Comparison of ENCODE assay signal across 8 cellular contexts in genomic region chr4:185127021-185127925, GRCh38. TPM values are rescaled to one million over a fixed set of nuclear protein-coding genes. Genes with fewer than 3 reads are reported as not detected.
DNase-seq lines count a peak whose midpoint lies in the region; ATAC-seq and TF ChIP-seq lines count a peak whose summit lies in the region.

No MANE protein-coding gene starts in this region.

- H3K9me3 Mint-ChIP-seq in natural killer cell treated with Interleukin-12 subunit alpha and Interleukin-12 subunit beta and Interleukin-15 and Interleukin-18, amount 100 ng/mL, for 72 hours, result no peaks in the 10 kb centered on the region

- H3K27me3 ChIP-seq in esophagus squamous epithelium, result peaks cover 0 to 42% (median 4%) of the 10 kb centered on the region in 4 donors

- intact Hi-C loops in esophagus squamous epithelium (cut with DNase I), result no loop called here

- H3K36me3 ChIP-seq in esophagus squamous epithelium, result no peaks in the 10 kb centered on the region

- peak; percentile 36 for DNase-seq in GM03348 (ENCODE audit: low spot score)
- DNase-seq in SK-N-DZ (ENCODE audit: low spot score), result peak; percentile 56
- DNase-seq in esophagus squamous epithelium (lab: John Stamatoyannopoulos, UW), result no peak
- no peak for DNase-seq in natural killer cell treated with Interleukin-12 subunit alpha and Interleukin-12 subunit beta and Interleukin-15 and Interleukin-18, amount 100 ng/mL, for 72 hours (ENCODE audit: low spot score)
- DNase-seq in stimulated activated CD4-positive, alpha-beta T cell treated with anti-CD3 and anti-CD28 coated beads, Interleukin-2, amount 100 ng/mL, for 48 hours, result no peak

- no peak for TF ChIP-seq POLR2A in esophagus squamous epithelium (IDR thresholded peaks at IDR 0.05)

- H3K27ac ChIP-seq in esophagus squamous epithelium, result peak overlapping the region in 2 of 4 donors; percentile 14 to 26

- peaks cover 0 to 12% of the 10 kb centered on the region in 2 donors for H3K4me1 Mint-ChIP-seq in natural killer cell treated with Interleukin-12 subunit alpha and Interleukin-12 subunit beta and Interleukin-15 and Interleukin-18, amount 100 ng/mL, for 72 hours (ENCODE audit: low read depth in 2 of 2)

- no peak for TF ChIP-seq CTCF in esophagus squamous epithelium (IDR thresholded peaks at IDR 0.05)

- H3K9me3 ChIP-seq in esophagus squamous epithelium, result no peaks in the 10 kb centered on the region

- ATAC-seq in natural killer cell treated with Interleukin-12 subunit alpha and Interleukin-12 subunit beta and Interleukin-15 and Interleukin-18, amount 100 ng/mL, for 72 hours, result peak; percentile 50 to 58
- ATAC-seq in GM18858 (IDR thresholded peaks at IDR 0.05; ENCODE audit: unreplicated experiment) (no peak), GM18511 (IDR thresholded peaks at IDR 0.05; ENCODE audit: unreplicated experiment) (no peak), GM21515 (IDR thresholded peaks at IDR 0.05; ENCODE audit: unreplicated experiment) (no peak)

- peak overlapping the region; percentile 32 for H3K4me3 Mint-ChIP-seq in natural killer cell treated with Interleukin-12 subunit alpha and Interleukin-12 subunit beta and Interleukin-15 and Interleukin-18, amount 100 ng/mL, for 72 hours

- peaks cover 17 to 23% (median 20%) of the 10 kb centered on the region in 3 donors for H3K4me1 ChIP-seq in esophagus squamous epithelium

- no peak overlapping the region for H3K27ac Mint-ChIP-seq in natural killer cell treated with Interleukin-12 subunit alpha and Interleukin-12 subunit beta and Interleukin-15 and Interleukin-18, amount 100 ng/mL, for 72 hours

- H3K4me3 ChIP-seq in esophagus squamous epithelium, result peak overlapping the region; percentile 44 to 77 (median 58)

- H3K27me3 Mint-ChIP-seq in natural killer cell treated with Interleukin-12 subunit alpha and Interleukin-12 subunit beta and Interleukin-15 and Interleukin-18, amount 100 ng/mL, for 72 hours, result peaks cover 26 to 39% of the 10 kb centered on the region in 2 donors

- 15 to 40% methylated on average over 9 to 17 of the region's 64 CpGs for WGBS in esophagus squamous epithelium, 2 donors

- H3K36me3 Mint-ChIP-seq in natural killer cell treated with Interleukin-12 subunit alpha and Interleukin-12 subunit beta and Interleukin-15 and Interleukin-18, amount 100 ng/mL, for 72 hours, result no peaks in the 10 kb centered on the region

RNA-seq across cellular contexts. Expression of gene SLC25A4, which starts 15.8 kb away (rescaled TPM):
- 31.0 and 36.9 TPM in 2 replicates for polyA plus RNA-seq in SK-N-DZ (2014; cell fraction: cytosol; rRNA removed)
- polyA plus RNA-seq in SK-N-DZ (2014; cell fraction: nucleus; rRNA removed), result 34.7 and 42.4 TPM in 2 replicates
- 10 to 100 TPM; 12.4 to 24.0 (median 16.3) TPM for total RNA-seq in esophagus squamous epithelium
- 10 to 100 TPM in 1 of 2 donors, 1 to 10 TPM in 1; 9.7 to 13.6 TPM for total RNA-seq in natural killer cell treated with Interleukin-12 subunit alpha and Interleukin-12 subunit beta and Interleukin-15 and Interleukin-18, amount 100 ng/mL, for 72 hours

Comparison
In these comparisons a context has a peak if more than half of its experiments do, and no peak if none do; other contexts are left out.
1. DNase-seq: peak in GM03348 (single experiment) and SK-N-DZ (single experiment); none in esophagus squamous epithelium (single experiment), natural killer cell treated with Interleukin-12 subunit alpha and Interleukin-12 subunit beta and Interleukin-15 and Interleukin-18, amount 100 ng/mL, for 72 hours (single experiment) and stimulated activated CD4-positive, alpha-beta T cell treated with anti-CD3 and anti-CD28 coated beads, Interleukin-2, amount 100 ng/mL, for 48 hours (0 of 2).
2. ATAC-seq: peak in natural killer cell treated with Interleukin-12 subunit alpha and Interleukin-12 subunit beta and Interleukin-15 and Interleukin-18, amount 100 ng/mL, for 72 hours (2 of 2); none in GM18858 (single experiment), GM18511 (single experiment) and GM21515 (single experiment).